15 cellular contexts compared by ENCODE assay signal in the genomic region with DNA sequence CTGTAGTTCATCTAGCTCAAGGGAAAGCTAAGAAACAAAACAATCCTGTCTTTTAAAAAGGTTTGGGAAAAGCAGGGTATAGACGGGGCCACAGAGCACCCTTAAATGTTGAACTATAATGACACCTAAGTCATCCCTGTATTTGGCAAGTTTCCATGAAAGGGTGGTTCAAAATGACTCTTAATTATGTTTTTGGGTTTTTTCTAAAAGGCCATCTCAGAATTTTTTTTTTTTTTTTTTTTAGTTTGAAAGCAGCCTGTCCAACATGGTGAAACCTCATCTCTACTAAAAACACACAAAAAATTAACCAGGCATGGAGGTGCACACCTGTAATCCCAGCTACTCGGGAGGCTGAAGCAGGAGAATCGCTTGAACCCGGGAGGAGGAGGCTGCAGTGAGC. TPM values are rescaled to one million over a fixed set of nuclear protein-coding genes. Genes with fewer than 3 reads are reported as not detected.
DNase-seq lines count a peak whose midpoint lies in the region; ATAC-seq lines count a peak whose summit lies in the region.
"Had no signal": no experiment of that assay in that cellular context is flagged by ENCODE, and none has a peak within 500 bp of the region (broad histone marks: within the 10 kb centered on the region; RNA-seq: fewer than 3 reads in every experiment).

No MANE protein-coding gene starts in this region.

- H3K9me3 Mint-ChIP-seq in T-helper 1 cell treated with Interleukin-12 subunit alpha and Interleukin-12 subunit beta and Interleukin-4 antibody, amounts not matched to agents 30 μg/mL and 1 μg/mL, for 36 hours: no peaks in the 10 kb centered on the region
- H3K9me3 Mint-ChIP-seq in CD4-positive, alpha-beta memory T cell: peaks cover 0 to 2% (median 0%) of the 10 kb centered on the region in 8 donors
- H3K9me3 Mint-ChIP-seq in activated T-helper 2 cell treated with anti-CD3 and anti-CD28 coated beads, Interferon-gamma antibody, Interleukin-2, Interleukin-4, amounts not matched to agents 10 μg/mL and 5 μg/mL and 100 μg/mL, durations not matched to agents 14 hours and 24 hours and 36 hours: no peaks in the 10 kb centered on the region

- CTCF ChIA-PET in CD4-positive, alpha-beta memory T cell (lab: Charles Lee; ENCODE audit: partially characterized antibody): interaction anchor here (0.7 to 8.0 kb wide), 15 partner anchors 11 to 676 kb away, joined by 3 to 75 read pairs (median 5); partner anchors contain the start of genes RBM34 and TOMM20

- H3K4me1 ChIP-seq in CD4-positive, alpha-beta memory T cell (ENCODE audit: insufficient read depth, low read length): peaks cover 42% of the 10 kb centered on the region
- no peaks in the 10 kb centered on the region for H3K4me1 ChIP-seq in aorta (ENCODE audit: control insufficient read depth in 1 of 2, insufficient read depth in 2 of 2, low read length in 2 of 2)

- intact Hi-C loops in CD4-positive, alpha-beta memory T cell (cut with micrococcal nuclease): no loop called here
- intact Hi-C loops in activated T-helper 2 cell treated with anti-CD3 and anti-CD28 coated beads, Interferon-gamma antibody, Interleukin-2, Interleukin-4, amounts not matched to agents 10 μg/mL and 5 μg/mL and 100 μg/mL, durations not matched to agents 14 hours and 24 hours and 36 hours (cut with micrococcal nuclease): loop anchor here (10.0 kb wide), 2 partner anchors 138 to 398 kb away; partner anchors contain the start of gene B3GALNT2
- intact Hi-C loops in aorta (cut with DNase I): loop anchor here in 1 of 2 donors (10.0 kb wide), 1 partner anchor 308 kb away; no protein-coding TSS in a partner anchor

- WGBS in aorta, 2 donors: 91 to 92% methylated on average over 4 of the region's 4 CpGs

- POLR2A ChIA-PET in CD4-positive, alpha-beta memory T cell (lab: Charles Lee; ENCODE audit: partially characterized antibody): interaction anchor here (0.6 to 0.7 kb wide), 3 partner anchors 168 to 335 kb away, joined by 3 to 4 read pairs (median 3); no protein-coding TSS in a partner anchor

- no peaks in the 10 kb centered on the region for H3K9me3 ChIP-seq in CD4-positive, alpha-beta memory T cell (ENCODE audit: control insufficient read depth in 1 of 2, low read length in 2 of 2)
- H3K9me3 ChIP-seq in aorta (ENCODE audit: control insufficient read depth, low read length): no peaks in the 10 kb centered on the region
- H3K9me3 ChIP-seq: BLaER1 treated with 17β-estradiol and CSF1 and Interleukin-3, amounts not matched to agents 10 nM and 100 nM; HAP-1 had no signal

- H3K27ac Mint-ChIP-seq in T-helper 1 cell treated with Interleukin-12 subunit alpha and Interleukin-12 subunit beta and Interleukin-4 antibody, amounts not matched to agents 30 μg/mL and 1 μg/mL, for 36 hours: peak overlapping the region; percentile 55
- peak overlapping the region in 4 of 7 donors; percentile 14 to 79 (median 60) for H3K27ac Mint-ChIP-seq in CD4-positive, alpha-beta memory T cell
- peak overlapping the region; percentile 57 for H3K27ac Mint-ChIP-seq in activated T-helper 2 cell treated with anti-CD3 and anti-CD28 coated beads, Interferon-gamma antibody, Interleukin-2, Interleukin-4, amounts not matched to agents 10 μg/mL and 5 μg/mL and 100 μg/mL, durations not matched to agents 14 hours and 24 hours and 36 hours

- H3K4me3 Mint-ChIP-seq in T-helper 1 cell treated with Interleukin-12 subunit alpha and Interleukin-12 subunit beta and Interleukin-4 antibody, amounts not matched to agents 30 μg/mL and 1 μg/mL, for 36 hours: no peak overlapping the region
- H3K4me3 Mint-ChIP-seq in CD4-positive, alpha-beta memory T cell: peak overlapping the region in 3 of 8 donors; percentile 26 to 73 (median 44)
- H3K4me3 Mint-ChIP-seq in activated T-helper 2 cell treated with anti-CD3 and anti-CD28 coated beads, Interferon-gamma antibody, Interleukin-2, Interleukin-4, amounts not matched to agents 10 μg/mL and 5 μg/mL and 100 μg/mL, durations not matched to agents 14 hours and 24 hours and 36 hours (ENCODE audit: low read depth): no peak overlapping the region

- no peaks in the 10 kb centered on the region for H3K27me3 ChIP-seq in CD4-positive, alpha-beta memory T cell (ENCODE audit: insufficient read depth, low read length)
- H3K27me3 ChIP-seq in aorta (ENCODE audit: control insufficient read depth in 1 of 2, insufficient read depth in 2 of 2, low read length in 1 of 2): no peaks in the 10 kb centered on the region
- H3K27me3 ChIP-seq: BLaER1 treated with 17β-estradiol and CSF1 and Interleukin-3, amounts not matched to agents 10 nM and 100 nM had no signal

- no peak overlapping the region for H3K4me3 ChIP-seq in CD4-positive, alpha-beta memory T cell (ENCODE audit: low read length in 2 of 2)
- no peak overlapping the region for H3K4me3 ChIP-seq in aorta (ENCODE audit: low read length in 2 of 2)
- H3K4me3 ChIP-seq: BLaER1 treated with 17β-estradiol and CSF1 and Interleukin-3, amounts not matched to agents 10 nM and 100 nM; HAP-1 had no signal

- peaks cover 35% of the 10 kb centered on the region for H3K36me3 Mint-ChIP-seq in T-helper 1 cell treated with Interleukin-12 subunit alpha and Interleukin-12 subunit beta and Interleukin-4 antibody, amounts not matched to agents 30 μg/mL and 1 μg/mL, for 36 hours (ENCODE audit: low read depth)
- H3K36me3 Mint-ChIP-seq in CD4-positive, alpha-beta memory T cell: peaks cover 34 to 47% of the 10 kb centered on the region in 2 donors
- peaks cover 54% of the 10 kb centered on the region for H3K36me3 Mint-ChIP-seq in activated T-helper 2 cell treated with anti-CD3 and anti-CD28 coated beads, Interferon-gamma antibody, Interleukin-2, Interleukin-4, amounts not matched to agents 10 μg/mL and 5 μg/mL and 100 μg/mL, durations not matched to agents 14 hours and 24 hours and 36 hours (ENCODE audit: low read depth)

- H3K27ac ChIP-seq in CD4-positive, alpha-beta memory T cell (ENCODE audit: low read depth, low read length): no peak overlapping the region
- H3K27ac ChIP-seq in aorta (ENCODE audit: low read depth in 1 of 2, low read length in 2 of 2): no peak overlapping the region
- H3K27ac ChIP-seq: BLaER1 treated with 17β-estradiol and CSF1 and Interleukin-3, amounts not matched to agents 10 nM and 100 nM had no signal

- no peak for ATAC-seq in aorta (ENCODE audit: low FRiP score)
- ATAC-seq in GM21526 (IDR thresholded peaks at IDR 0.05; ENCODE audit: low FRiP score, unreplicated experiment): no peak
- ATAC-seq: PC-3 had no signal

- H3K4me1 Mint-ChIP-seq in T-helper 1 cell treated with Interleukin-12 subunit alpha and Interleukin-12 subunit beta and Interleukin-4 antibody, amounts not matched to agents 30 μg/mL and 1 μg/mL, for 36 hours (ENCODE audit: low read depth): peaks cover 35% of the 10 kb centered on the region
- H3K4me1 Mint-ChIP-seq in CD4-positive, alpha-beta memory T cell: peaks cover 28 to 48% (median 38%) of the 10 kb centered on the region in 4 donors
- peaks cover 28% of the 10 kb centered on the region for H3K4me1 Mint-ChIP-seq in activated T-helper 2 cell treated with anti-CD3 and anti-CD28 coated beads, Interferon-gamma antibody, Interleukin-2, Interleukin-4, amounts not matched to agents 10 μg/mL and 5 μg/mL and 100 μg/mL, durations not matched to agents 14 hours and 24 hours and 36 hours (ENCODE audit: low read depth)

- H3K27me3 Mint-ChIP-seq in T-helper 1 cell treated with Interleukin-12 subunit alpha and Interleukin-12 subunit beta and Interleukin-4 antibody, amounts not matched to agents 30 μg/mL and 1 μg/mL, for 36 hours (ENCODE audit: low read depth): no peaks in the 10 kb centered on the region
- peaks cover 0 to 1% of the 10 kb centered on the region in 2 donors for H3K27me3 Mint-ChIP-seq in CD4-positive, alpha-beta memory T cell
- H3K27me3 Mint-ChIP-seq in activated T-helper 2 cell treated with anti-CD3 and anti-CD28 coated beads, Interferon-gamma antibody, Interleukin-2, Interleukin-4, amounts not matched to agents 10 μg/mL and 5 μg/mL and 100 μg/mL, durations not matched to agents 14 hours and 24 hours and 36 hours (ENCODE audit: low read depth): no peaks in the 10 kb centered on the region

- H3K36me3 ChIP-seq in CD4-positive, alpha-beta memory T cell (ENCODE audit: insufficient read depth, low read length): peaks cover 30% of the 10 kb centered on the region
- H3K36me3 ChIP-seq in aorta (ENCODE audit: control insufficient read depth in 1 of 2, insufficient read depth in 2 of 2, low read length in 1 of 2): peaks cover 2 to 3% of the 10 kb centered on the region in 2 donors

- DNase-seq in T-helper 1 cell (no peak), OCI-M1 (lab: John Stamatoyannopoulos, UW) (peak; percentile 23), amniotic stem cell (lab: John Stamatoyannopoulos, UW) (no peak), aorta (no peak)
- no peak for DNase-seq in CD4-positive, alpha-beta memory T cell
- no peak for DNase-seq in activated T-helper 2 cell treated with anti-CD3 and anti-CD28 coated beads, Interferon-gamma antibody, Interleukin-2, Interleukin-4, amounts not matched to agents 10 μg/mL and 5 μg/mL and 100 μg/mL, durations not matched to agents 14 hours and 24 hours and 36 hours (ENCODE audit: low spot score)
- DNase-seq: Kasumi-1, NCI-H2029 treated with DMSO at 0.1 percent for 48 hours, NCI-H2227 treated with DMSO at 0.1 percent for 48 hours, NCI-H526, PC-3 had no signal

RNA-seq across cellular contexts. Expression of gene TOMM20, which starts 22.2 kb away (rescaled TPM):
- 100 to 1,000 TPM; 102 to 108 TPM for total RNA-seq in CD4-positive, alpha-beta memory T cell
- polyA plus RNA-seq in CD4-positive, alpha-beta memory T cell: 10 to 100 TPM; 64.4 to 70.6 TPM
- 105 and 118 TPM in 2 replicates for total RNA-seq in activated T-helper 2 cell treated with anti-CD3 and anti-CD28 coated beads, Interferon-gamma antibody, Interleukin-2, Interleukin-4, amounts not matched to agents 10 μg/mL and 5 μg/mL and 100 μg/mL, durations not matched to agents 14 hours and 24 hours and 36 hours
- 10 to 100 TPM; 77.3 to 78.1 TPM for total RNA-seq in aorta
- polyA plus RNA-seq in aorta: 10 to 100 TPM; 69.8 to 97.5 TPM

RNA-seq across cellular contexts. Expression of gene RBM34, which starts 54.6 kb away (rescaled TPM):
- 100 to 1,000 TPM; 120 TPM for total RNA-seq in CD4-positive, alpha-beta memory T cell
- polyA plus RNA-seq in CD4-positive, alpha-beta memory T cell: 10 to 100 TPM; 55.2 to 79.8 TPM
- total RNA-seq in activated T-helper 2 cell treated with anti-CD3 and anti-CD28 coated beads, Interferon-gamma antibody, Interleukin-2, Interleukin-4, amounts not matched to agents 10 μg/mL and 5 μg/mL and 100 μg/mL, durations not matched to agents 14 hours and 24 hours and 36 hours: 122 and 125 TPM in 2 replicates
- 10 to 100 TPM; 51.8 to 57.7 TPM for total RNA-seq in aorta
- polyA plus RNA-seq in aorta: 10 to 100 TPM; 51.0 to 71.7 TPM
